ENCODE assay signal across 29 cellular contexts in genomic region chr10:107364872-107365271, GRCh38.
"Had no signal": no experiment of that assay in that cellular context is flagged by ENCODE, and none has a peak within 500 bp of the region (broad histone marks: within the 10 kb centered on the region; RNA-seq: fewer than 3 reads in every experiment).

No MANE protein-coding gene starts in this region.

- H3K27ac ChIP-seq: stomach, suprapubic skin, testis, thoracic aorta, thyroid gland, tibial artery, tibial nerve, transverse colon, upper lobe of left lung, upper lobe of right lung, uterus, vagina had no signal

- H3K4me3 ChIP-seq: stomach, suprapubic skin, testis, thoracic aorta, thyroid gland, tibial artery, tibial nerve, transverse colon, upper lobe of left lung, upper lobe of right lung, uterus, vagina had no signal

- H3K4me1 Mint-ChIP-seq: stimulated activated effector memory CD8-positive, alpha-beta T cell treated with anti-CD3 and anti-CD28 coated beads, Interleukin-12 subunit alpha, Interleukin-12 subunit beta, amount 100 ng/mL, for 72 hours; stimulated activated memory B cell treated with anti-CD40 and anti-IgM and Interleukin-4, amounts not matched to agents 10 μg/mL and 1 μg/mL and 100 μg/mL, for 72 hours; stimulated activated naive B cell treated with anti-CD40 and anti-IgM and Interleukin-4, amounts not matched to agents 10 μg/mL and 1 μg/mL and 100 μg/mL, for 72 hours; stimulated activated naive CD8-positive, alpha-beta T cell treated with anti-CD3 and anti-CD28 coated beads, Interleukin-15, amount 100 ng/mL, for 72 hours had no signal

- H3K4me1 ChIP-seq: stomach, suprapubic skin, testis, thyroid gland, tibial artery, tibial nerve, transverse colon, upper lobe of left lung, upper lobe of right lung, uterus, vagina had no signal

- H3K9me3 ChIP-seq: stomach, suprapubic skin, testis, thoracic aorta, thyroid gland, tibial artery, tibial nerve, transverse colon, upper lobe of left lung, upper lobe of right lung, uterus, vagina had no signal

- H3K36me3 ChIP-seq: stomach, suprapubic skin, thoracic aorta, thyroid gland, tibial artery, tibial nerve, transverse colon, upper lobe of left lung, upper lobe of right lung, uterus, vagina had no signal

- H3K36me3 Mint-ChIP-seq: stimulated activated effector memory CD8-positive, alpha-beta T cell treated with anti-CD3 and anti-CD28 coated beads, Interleukin-12 subunit alpha, Interleukin-12 subunit beta, amount 100 ng/mL, for 72 hours; stimulated activated memory B cell treated with anti-CD40 and anti-IgM and Interleukin-4, amounts not matched to agents 10 μg/mL and 1 μg/mL and 100 μg/mL, for 72 hours; stimulated activated naive B cell treated with anti-CD40 and anti-IgM and Interleukin-4, amounts not matched to agents 10 μg/mL and 1 μg/mL and 100 μg/mL, for 72 hours; type B pancreatic cell had no signal

- H3K4me3 Mint-ChIP-seq: stimulated activated effector memory CD8-positive, alpha-beta T cell treated with anti-CD3 and anti-CD28 coated beads, Interleukin-12 subunit alpha, Interleukin-12 subunit beta, amount 100 ng/mL, for 72 hours; stimulated activated memory B cell treated with anti-CD40 and anti-IgM and Interleukin-4, amounts not matched to agents 10 μg/mL and 1 μg/mL and 100 μg/mL, for 72 hours; stimulated activated naive B cell treated with anti-CD40 and anti-IgM and Interleukin-4, amounts not matched to agents 10 μg/mL and 1 μg/mL and 100 μg/mL, for 72 hours; stimulated activated naive CD8-positive, alpha-beta T cell treated with anti-CD3 and anti-CD28 coated beads, Interleukin-15, amount 100 ng/mL, for 72 hours; stimulated activated naive CD8-positive, alpha-beta T cell treated with anti-CD3 and anti-CD28 coated beads, Interleukin-15, Interleukin-2, amounts not matched to agents 100 ng/mL and 50 ng/mL, for 24 hours; type B pancreatic cell had no signal

- DNase-seq: stimulated activated CD4-positive, alpha-beta T cell treated with anti-CD3 and anti-CD28 coated beads, Interleukin-2, amount 100 ng/mL, for 48 hours; stimulated activated CD4-positive, alpha-beta T cell treated with anti-CD3 and anti-CD28 coated beads, Interleukin-4, amount 100 ng/mL, for 1 hour; stimulated activated CD4-positive, alpha-beta T cell treated with anti-CD3 and anti-CD28 coated beads, Interleukin-4, amount 100 ng/mL, for 24 hours; stimulated activated CD4-positive, alpha-beta T cell treated with anti-CD3 and anti-CD28 coated beads, Interleukin-4, amount 100 ng/mL, for 4 hours; stimulated activated CD8-positive, alpha-beta memory T cell treated with anti-CD3 and anti-CD28 coated beads, Interleukin-4, amount 100 ng/mL, for 48 hours; stimulated activated naive B cell treated with anti-CD40 and anti-IgM and Interleukin-4, amounts not matched to agents 10 μg/mL and 1 μg/mL and 100 μg/mL, for 72 hours; stimulated activated naive CD4-positive, alpha-beta T cell; stimulated activated naive CD4-positive, alpha-beta T cell treated with Interleukin-2 at 50 U/mL for 16 hours; stimulated activated naive CD8-positive, alpha-beta T cell treated with anti-CD3 and anti-CD28 coated beads, Interleukin-15, amount 100 ng/mL, for 72 hours; stimulated activated naive CD8-positive, alpha-beta T cell treated with anti-CD3 and anti-CD28 coated beads, Interleukin-15, Interleukin-2, amounts not matched to agents 100 U/mL and 50 U/mL, for 24 hours; stomach; substantia nigra; testis; thyroid gland; tibial artery; transverse colon; trophoblast cell; upper lobe of left lung; upper lobe of right lung; uterus had no signal

- ATAC-seq: stimulated activated effector memory CD8-positive, alpha-beta T cell treated with anti-CD3 and anti-CD28 coated beads, Interleukin-12 subunit alpha, Interleukin-12 subunit beta, amount 100 ng/mL, for 72 hours; stimulated activated memory B cell treated with anti-CD40 and anti-IgM and Interleukin-4, amounts not matched to agents 10 μg/mL and 1 μg/mL and 100 μg/mL, for 72 hours; stimulated activated naive B cell treated with anti-CD40 and anti-IgM and Interleukin-4, amounts not matched to agents 10 μg/mL and 1 μg/mL and 100 μg/mL, for 72 hours; stimulated activated naive CD8-positive, alpha-beta T cell treated with anti-CD3 and anti-CD28 coated beads, Interleukin-15, amount 100 ng/mL, for 72 hours; stimulated activated naive CD8-positive, alpha-beta T cell treated with anti-CD3 and anti-CD28 coated beads, Interleukin-15, Interleukin-2, amounts not matched to agents 100 U/mL and 50 U/mL, for 24 hours; upper lobe of right lung had no signal

- FAIRE-seq: urothelium cell line had no signal

- H3K27me3 ChIP-seq: stomach, suprapubic skin, testis, thyroid gland, tibial artery, tibial nerve, transverse colon, upper lobe of left lung, upper lobe of right lung, uterus, vagina had no signal

- H3K9me3 Mint-ChIP-seq: stimulated activated memory B cell treated with anti-CD40 and anti-IgM and Interleukin-4, amounts not matched to agents 10 μg/mL and 1 μg/mL and 100 μg/mL, for 72 hours; stimulated activated naive CD8-positive, alpha-beta T cell treated with anti-CD3 and anti-CD28 coated beads, Interleukin-15, Interleukin-2, amounts not matched to agents 100 ng/mL and 50 ng/mL, for 24 hours; type B pancreatic cell had no signal

- H3K27ac Mint-ChIP-seq: stimulated activated effector memory CD8-positive, alpha-beta T cell treated with anti-CD3 and anti-CD28 coated beads, Interleukin-12 subunit alpha, Interleukin-12 subunit beta, amount 100 ng/mL, for 72 hours; stimulated activated memory B cell treated with anti-CD40 and anti-IgM and Interleukin-4, amounts not matched to agents 10 μg/mL and 1 μg/mL and 100 μg/mL, for 72 hours; stimulated activated naive B cell treated with anti-CD40 and anti-IgM and Interleukin-4, amounts not matched to agents 10 μg/mL and 1 μg/mL and 100 μg/mL, for 72 hours; stimulated activated naive CD8-positive, alpha-beta T cell treated with anti-CD3 and anti-CD28 coated beads, Interleukin-15, amount 100 ng/mL, for 72 hours; stimulated activated naive CD8-positive, alpha-beta T cell treated with anti-CD3 and anti-CD28 coated beads, Interleukin-15, Interleukin-2, amounts not matched to agents 100 ng/mL and 50 ng/mL, for 24 hours; type B pancreatic cell had no signal

- H3K27me3 Mint-ChIP-seq: stimulated activated memory B cell treated with anti-CD40 and anti-IgM and Interleukin-4, amounts not matched to agents 10 μg/mL and 1 μg/mL and 100 μg/mL, for 72 hours; stimulated activated naive B cell treated with anti-CD40 and anti-IgM and Interleukin-4, amounts not matched to agents 10 μg/mL and 1 μg/mL and 100 μg/mL, for 72 hours; stimulated activated naive CD8-positive, alpha-beta T cell treated with anti-CD3 and anti-CD28 coated beads, Interleukin-15, amount 100 ng/mL, for 72 hours; stimulated activated naive CD8-positive, alpha-beta T cell treated with anti-CD3 and anti-CD28 coated beads, Interleukin-15, Interleukin-2, amounts not matched to agents 100 ng/mL and 50 ng/mL, for 24 hours; type B pancreatic cell had no signal
